8 cellular contexts compared by ENCODE assay signal in the genomic region with DNA sequence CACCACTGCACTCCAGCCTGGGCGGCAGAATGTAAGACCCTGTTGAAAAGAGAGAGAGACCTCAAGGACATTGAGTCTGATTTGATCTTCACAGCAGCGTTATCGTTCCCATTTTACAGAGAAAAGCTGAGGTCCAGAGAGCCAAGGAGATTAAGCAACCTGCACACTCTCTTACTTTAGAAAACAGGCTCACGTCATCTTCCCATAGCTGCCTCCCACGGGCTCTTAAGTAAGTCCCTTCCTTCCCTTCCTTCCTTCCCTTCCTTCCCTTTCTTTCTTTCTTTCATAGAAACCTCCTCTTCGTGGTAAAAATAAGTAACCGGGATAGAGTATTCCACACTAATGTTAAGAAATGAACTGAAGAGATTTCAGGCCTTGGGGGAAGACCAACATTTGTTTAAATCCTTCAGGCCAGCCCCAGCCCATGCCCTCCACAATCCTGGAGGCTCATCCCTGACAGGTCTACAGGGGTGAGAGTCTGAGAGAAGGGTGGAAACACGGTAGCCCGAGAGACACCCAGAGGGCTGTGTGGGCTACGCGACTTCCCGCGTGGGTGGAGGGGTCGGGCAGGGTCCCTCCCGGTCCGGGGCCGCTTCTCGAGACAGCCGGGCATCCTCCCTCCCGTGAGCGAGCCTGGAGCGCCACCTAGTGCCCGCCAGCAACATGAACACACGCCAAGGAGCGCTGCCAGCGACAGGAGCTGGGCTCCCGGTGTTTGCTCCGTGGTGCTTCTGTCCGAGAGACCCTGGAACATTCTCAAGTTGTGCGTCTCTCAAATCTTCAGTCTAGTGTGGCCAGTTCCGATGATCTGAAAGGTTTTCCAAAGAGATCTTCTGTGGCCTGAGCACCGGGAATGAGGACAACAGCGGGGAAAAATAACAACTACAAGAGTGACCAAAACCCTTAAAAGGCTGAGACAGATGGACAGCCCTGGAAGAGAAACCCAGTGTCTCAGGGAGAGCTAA.
DNase-seq lines count a peak whose midpoint lies in the region; ATAC-seq and TF ChIP-seq lines count a peak whose summit lies in the region.

No MANE protein-coding gene starts in this region.

- H3K27ac ChIP-seq in CD8-positive, alpha-beta memory T cell (ENCODE audit: low read depth, low read length): no peak overlapping the region

- ATAC-seq in GM19438 (IDR thresholded peaks at IDR 0.05; ENCODE audit: low read depth, unreplicated experiment): peak; percentile 95
- ATAC-seq in HG03469 (IDR thresholded peaks at IDR 0.05; ENCODE audit: unreplicated experiment): peak; percentile 62
- peak; percentile 94 to 97 for ATAC-seq in activated T-cell treated with anti-CD3 and anti-CD28 coated beads, Interleukin-2, amount 50 U/mL, for 72 hours (replicated peaks in 1 of 2)
- peak; percentile 92 for ATAC-seq in stimulated activated naive CD8-positive, alpha-beta T cell treated with anti-CD3 and anti-CD28 coated beads, Interleukin-15, amount 100 ng/mL, for 72 hours

- peak; percentile 96 for TF ChIP-seq CTCF in nephron progenitor cell (IDR thresholded peaks at IDR 0.05)

- DNase-seq in CD8-positive, alpha-beta memory T cell: peak; percentile 26 to 64 (median 42)
- peak; percentile 74 for DNase-seq in OCI-M1 (lab: John Stamatoyannopoulos, UW)
- peak; percentile 75 to 83 for DNase-seq in activated T-cell treated with anti-CD3 and anti-CD28 coated beads, Interleukin-2, amount 50 U/mL, for 72 hours
- DNase-seq in fibroblast of peridontal ligament (ENCODE audit: extremely low read depth): peak; percentile 55
- peak; percentile 92 for DNase-seq in nephron progenitor cell
- DNase-seq in stimulated activated naive CD8-positive, alpha-beta T cell treated with anti-CD3 and anti-CD28 coated beads, Interleukin-15, amount 100 ng/mL, for 72 hours: peak; percentile 74

- no peaks in the 10 kb centered on the region for H3K36me3 ChIP-seq in CD8-positive, alpha-beta memory T cell (ENCODE audit: insufficient read depth, low read length)

- H3K27me3 Mint-ChIP-seq in CD8-positive, alpha-beta memory T cell: peaks cover 20 to 68% of the 10 kb centered on the region in 2 donors
- peaks cover 67% of the 10 kb centered on the region for H3K27me3 Mint-ChIP-seq in activated T-cell treated with anti-CD3 and anti-CD28 coated beads, Interleukin-2, amount 50 U/mL, for 72 hours (ENCODE audit: low read depth)
- peaks cover 41% of the 10 kb centered on the region for H3K27me3 Mint-ChIP-seq in nephron progenitor cell (ENCODE audit: low read depth, poor library complexity)
- H3K27me3 Mint-ChIP-seq in stimulated activated naive CD8-positive, alpha-beta T cell treated with anti-CD3 and anti-CD28 coated beads, Interleukin-15, amount 100 ng/mL, for 72 hours: peaks cover 75% of the 10 kb centered on the region

- H3K4me1 ChIP-seq in CD8-positive, alpha-beta memory T cell (ENCODE audit: insufficient read depth, low read length): peaks cover 6% of the 10 kb centered on the region

- H3K27ac Mint-ChIP-seq in CD8-positive, alpha-beta memory T cell: peak overlapping the region in 1 of 8 donors; percentile 59
- H3K27ac Mint-ChIP-seq in activated T-cell treated with anti-CD3 and anti-CD28 coated beads, Interleukin-2, amount 50 U/mL, for 72 hours: no peak overlapping the region
- H3K27ac Mint-ChIP-seq in nephron progenitor cell: no peak overlapping the region
- no peak overlapping the region for H3K27ac Mint-ChIP-seq in stimulated activated naive CD8-positive, alpha-beta T cell treated with anti-CD3 and anti-CD28 coated beads, Interleukin-15, amount 100 ng/mL, for 72 hours

- no peak overlapping the region for H3K4me3 ChIP-seq in CD8-positive, alpha-beta memory T cell (ENCODE audit: low read length)

- no peaks in the 10 kb centered on the region for H3K9me3 ChIP-seq in CD8-positive, alpha-beta memory T cell (ENCODE audit: low read length)

- no peaks in the 10 kb centered on the region for H3K36me3 Mint-ChIP-seq in CD8-positive, alpha-beta memory T cell
- no peaks in the 10 kb centered on the region for H3K36me3 Mint-ChIP-seq in activated T-cell treated with anti-CD3 and anti-CD28 coated beads, Interleukin-2, amount 50 U/mL, for 72 hours (ENCODE audit: insufficient read depth in 2 of 2)
- no peaks in the 10 kb centered on the region for H3K36me3 Mint-ChIP-seq in nephron progenitor cell (ENCODE audit: low read depth)

- H3K27me3 ChIP-seq in CD8-positive, alpha-beta memory T cell (ENCODE audit: insufficient read depth, low read length, poor library complexity, severe bottlenecking): peaks cover 17% of the 10 kb centered on the region

- CTCF ChIA-PET in CD8-positive, alpha-beta memory T cell (lab: Charles Lee): interaction anchor here (0.7 to 1.8 kb wide), 2 partner anchors 14 to 16 kb away, joined by 3 to 4 read pairs; no protein-coding TSS in a partner anchor

- no peaks in the 10 kb centered on the region for H3K9me3 Mint-ChIP-seq in CD8-positive, alpha-beta memory T cell
- no peaks in the 10 kb centered on the region for H3K9me3 Mint-ChIP-seq in activated T-cell treated with anti-CD3 and anti-CD28 coated beads, Interleukin-2, amount 50 U/mL, for 72 hours
- H3K9me3 Mint-ChIP-seq in nephron progenitor cell: no peaks in the 10 kb centered on the region
- no peaks in the 10 kb centered on the region for H3K9me3 Mint-ChIP-seq in stimulated activated naive CD8-positive, alpha-beta T cell treated with anti-CD3 and anti-CD28 coated beads, Interleukin-15, amount 100 ng/mL, for 72 hours

- POLR2A ChIA-PET in CD8-positive, alpha-beta memory T cell (lab: Charles Lee): no interaction called here

- H3K4me1 Mint-ChIP-seq in CD8-positive, alpha-beta memory T cell: peaks cover 6 to 14% (median 12%) of the 10 kb centered on the region in 3 donors
- peaks cover 9% of the 10 kb centered on the region for H3K4me1 Mint-ChIP-seq in activated T-cell treated with anti-CD3 and anti-CD28 coated beads, Interleukin-2, amount 50 U/mL, for 72 hours (ENCODE audit: low read depth)
- H3K4me1 Mint-ChIP-seq in nephron progenitor cell: peaks cover 32% of the 10 kb centered on the region
- H3K4me1 Mint-ChIP-seq in stimulated activated naive CD8-positive, alpha-beta T cell treated with anti-CD3 and anti-CD28 coated beads, Interleukin-15, amount 100 ng/mL, for 72 hours: peaks cover 14% of the 10 kb centered on the region

- peak overlapping the region in 1 of 7 donors; percentile 25 for H3K4me3 Mint-ChIP-seq in CD8-positive, alpha-beta memory T cell
- H3K4me3 Mint-ChIP-seq in activated T-cell treated with anti-CD3 and anti-CD28 coated beads, Interleukin-2, amount 50 U/mL, for 72 hours: peak overlapping the region; percentile 58 to 70
- peak overlapping the region; percentile 64 for H3K4me3 Mint-ChIP-seq in nephron progenitor cell
- peak overlapping the region in 1 of 2 donors; percentile 40 for H3K4me3 Mint-ChIP-seq in stimulated activated naive CD8-positive, alpha-beta T cell treated with anti-CD3 and anti-CD28 coated beads, Interleukin-15, amount 100 ng/mL, for 72 hours

Comparison
In these comparisons a context has a peak if more than half of its experiments do, and no peak if none do; other contexts are left out.
1. DNase-seq: peak in every context shown above with its lines; median percentile 92 in nephron progenitor cell; 79 in activated T-cell treated with anti-CD3 and anti-CD28 coated beads, Interleukin-2, amount 50 U/mL, for 72 hours; 74 in OCI-M1; 74 in stimulated activated naive CD8-positive, alpha-beta T cell treated with anti-CD3 and anti-CD28 coated beads, Interleukin-15, amount 100 ng/mL, for 72 hours; 55 in fibroblast of peridontal ligament; 42 in CD8-positive, alpha-beta memory T cell.